16 cellular contexts compared by ENCODE assay signal in genomic region chrX:36431819-36432218, GRCh38.
DNase-seq lines count a peak whose midpoint lies in the region; ATAC-seq and TF ChIP-seq lines count a peak whose summit lies in the region.
"Had no signal": no experiment of that assay in that cellular context is flagged by ENCODE, and none has a peak within 500 bp of the region (broad histone marks: within the 10 kb centered on the region; RNA-seq: fewer than 3 reads in every experiment).

No MANE protein-coding gene starts in this region.

- no peaks in the 10 kb centered on the region for H3K4me1 ChIP-seq in body of pancreas
- no peaks in the 10 kb centered on the region for H3K4me1 ChIP-seq in tibial artery
- H3K4me1 ChIP-seq: parathyroid adenoma had no signal

- TF ChIP-seq CTCF in choroid plexus epithelial cell (conservative IDR thresholded peaks at IDR 0.05; ENCODE audit: low read depth, low read length) (no peak), mesothelial cell of epicardium (IDR thresholded peaks at IDR 0.05; ENCODE audit: unreplicated experiment) (no peak), body of pancreas (IDR thresholded peaks at IDR 0.05) (no peak), tibial artery (IDR thresholded peaks at IDR 0.05) (no peak)

- ATAC-seq in body of pancreas = no peak
- ATAC-seq: activated T-cell treated with anti-CD3 and anti-CD28 coated beads, Interleukin-2, amount 50 U/mL, for 4 hours; HCT116; stimulated activated naive CD8-positive, alpha-beta T cell treated with anti-CD3 and anti-CD28 coated beads, Interleukin-15, Interleukin-2, amounts not matched to agents 100 U/mL and 50 U/mL, for 24 hours had no signal

- no peaks in the 10 kb centered on the region for H3K9me3 ChIP-seq in body of pancreas
- H3K9me3 ChIP-seq in tibial artery = no peaks in the 10 kb centered on the region

- no peaks in the 10 kb centered on the region for H3K36me3 Mint-ChIP-seq in mesothelial cell of epicardium

- intact Hi-C loops in body of pancreas (cut with DNase I) = no loop called here
- intact Hi-C loops in tibial artery (cut with DNase I; ENCODE audit: low total_unique reads) = no loop called here

- H3K27me3 ChIP-seq in body of pancreas (no peaks in the 10 kb centered on the region), tibial artery (no peaks in the 10 kb centered on the region)

- H3K9me3 Mint-ChIP-seq in mesothelial cell of epicardium = peaks cover 14% of the 10 kb centered on the region

- DNase-seq in EH (ENCODE audit: low read depth) (peak; percentile 0), RKO (ENCODE audit: low spot score) (peak; percentile 46), choroid plexus epithelial cell (ENCODE audit: low read depth) (peak; percentile 87), mesothelial cell of epicardium (ENCODE audit: low spot score in 2 of 2, unreplicated experiment in 2 of 2) (no peak), islet precursor cell (no peak), body of pancreas (no peak), tibial artery (no peak)
- no peak for DNase-seq in activated T-cell treated with anti-CD3 and anti-CD28 coated beads, Interleukin-2, amount 50 U/mL, for 1 hour
- DNase-seq: activated T-cell treated with anti-CD3 and anti-CD28 coated beads, Interleukin-2, amount 50 U/mL, for 4 hours; dorsolateral prefrontal cortex; NCI-H2029; stimulated activated naive CD8-positive, alpha-beta T cell treated with anti-CD3 and anti-CD28 coated beads, Interleukin-15, Interleukin-2, amounts not matched to agents 100 U/mL and 50 U/mL, for 24 hours; T-helper 9 cell had no signal

- no peaks in the 10 kb centered on the region for H3K36me3 ChIP-seq in body of pancreas (replicated peaks in 1 of 2; ENCODE audit: insufficient read depth in 1 of 2, low read depth in 2 of 2)
- no peaks in the 10 kb centered on the region for H3K36me3 ChIP-seq in tibial artery

- no peak for TF ChIP-seq POLR2A in body of pancreas (IDR thresholded peaks at IDR 0.05)

- H3K27ac ChIP-seq in body of pancreas (no peak overlapping the region), tibial artery (no peak overlapping the region)
- H3K27ac ChIP-seq: dorsolateral prefrontal cortex, parathyroid adenoma had no signal

- no peaks in the 10 kb centered on the region for H3K27me3 Mint-ChIP-seq in mesothelial cell of epicardium (ENCODE audit: low read depth)
- H3K27me3 Mint-ChIP-seq: B cell had no signal

- peak overlapping the region; percentile 83 for H3K27ac Mint-ChIP-seq in mesothelial cell of epicardium
- H3K27ac Mint-ChIP-seq: B cell had no signal

- H3K4me3 ChIP-seq in choroid plexus epithelial cell (ENCODE audit: low read depth, low read length) (no peak overlapping the region), body of pancreas (no peak overlapping the region), tibial artery (no peak overlapping the region)
- H3K4me3 ChIP-seq: dorsolateral prefrontal cortex had no signal

- no peak overlapping the region for H3K4me3 Mint-ChIP-seq in mesothelial cell of epicardium
- H3K4me3 Mint-ChIP-seq: activated T-cell treated with anti-CD3 and anti-CD28 coated beads, Interleukin-2, amount 50 U/mL, for 4 hours; B cell had no signal

- WGBS in body of pancreas, 2 donors = 55 to 68% methylated on average over 3 of the region's 3 CpGs

- H3K4me1 Mint-ChIP-seq in mesothelial cell of epicardium = peaks cover 11% of the 10 kb centered on the region
- H3K4me1 Mint-ChIP-seq: B cell had no signal

Comparison
In these comparisons a context has a peak if more than half of its experiments do, and no peak if none do; other contexts are left out.
1. DNase-seq: peak in EH (single experiment), RKO (single experiment) and choroid plexus epithelial cell (single experiment); none in mesothelial cell of epicardium (0 of 2), islet precursor cell (single experiment), body of pancreas (0 of 4), activated T-cell treated with anti-CD3 and anti-CD28 coated beads, Interleukin-2, amount 50 U/mL, for 1 hour (single experiment) and tibial artery (0 of 2).